In the genomic region with DNA sequence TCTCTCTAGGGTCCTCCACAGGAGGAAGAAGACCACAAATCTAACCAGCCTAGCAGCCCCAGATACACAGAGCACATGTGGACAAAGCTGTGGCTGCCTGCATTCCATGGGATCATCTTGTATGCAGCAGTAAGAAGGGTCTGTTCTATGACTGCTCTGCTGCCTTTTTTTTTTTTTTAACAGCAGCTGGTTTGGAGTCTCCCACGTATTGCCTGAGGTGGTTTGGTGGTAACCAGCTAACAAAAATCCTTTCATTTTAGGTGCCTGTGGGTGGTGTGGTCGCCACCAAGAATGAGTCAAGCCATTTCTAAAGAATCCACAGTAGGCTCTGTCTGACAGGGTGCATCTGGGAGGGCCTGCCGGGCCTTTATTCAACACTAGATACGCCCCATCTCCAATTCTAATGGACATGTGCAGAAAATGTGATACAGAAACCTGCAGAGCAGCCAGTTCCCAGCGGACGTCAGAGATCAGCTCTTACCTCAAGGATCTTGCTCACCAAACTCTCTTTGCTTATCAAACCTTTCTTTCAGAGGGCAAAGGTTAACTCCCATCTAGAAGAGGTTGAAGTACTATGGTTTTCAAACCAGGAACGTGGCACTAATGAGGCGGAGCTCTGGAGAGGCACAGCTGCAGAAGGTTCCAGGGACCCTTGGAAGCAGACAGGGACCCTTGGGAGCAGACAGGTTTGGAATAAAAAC, we compare ENCODE assay signal across 9 cellular contexts. TPM values are rescaled to one million over a fixed set of nuclear protein-coding genes. Genes with fewer than 3 reads are reported as not detected.
DNase-seq lines count a peak whose midpoint lies in the region; ATAC-seq and TF ChIP-seq lines count a peak whose summit lies in the region.
"Had no signal": no experiment of that assay in that cellular context is flagged by ENCODE, and none has a peak within 500 bp of the region (broad histone marks: within the 10 kb centered on the region; RNA-seq: fewer than 3 reads in every experiment).

No MANE protein-coding gene starts in this region.

- H3K27me3 ChIP-seq in A673 (replicated peaks; ENCODE audit: insufficient read depth, low read depth, low read length, poor library complexity), result no peaks in the 10 kb centered on the region

- H3K27ac Mint-ChIP-seq in activated CD4-positive, alpha-beta T cell treated with anti-CD3 and anti-CD28 coated beads for 36 hours, result no peak overlapping the region
- peak overlapping the region; percentile 30 for H3K27ac Mint-ChIP-seq in activated CD8-positive, alpha-beta T cell treated with anti-CD3 and anti-CD28 coated beads, Interleukin-2, amount 10 ng/mL, durations not matched to agents 7 days and 5 days
- peak overlapping the region; percentile 1 for H3K27ac Mint-ChIP-seq in stimulated activated effector memory CD8-positive, alpha-beta T cell treated with anti-CD3 and anti-CD28 coated beads, Interleukin-12 subunit alpha, Interleukin-12 subunit beta, amount 100 ng/mL, for 72 hours

- peak; percentile 91 for DNase-seq in activated CD4-positive, alpha-beta T cell treated with anti-CD3 and anti-CD28 coated beads for 36 hours
- DNase-seq in activated CD4-positive, alpha-beta T cell treated with anti-CD3 and anti-CD28 coated beads for 1 hour, result no peak
- peak; percentile 85 for DNase-seq in activated CD8-positive, alpha-beta T cell treated with anti-CD3 and anti-CD28 coated beads, Interleukin-2, amount 10 ng/mL, durations not matched to agents 7 days and 5 days
- DNase-seq in foreskin melanocyte, result peak; percentile 98
- DNase-seq in stimulated activated effector memory CD8-positive, alpha-beta T cell treated with anti-CD3 and anti-CD28 coated beads, Interleukin-12 subunit alpha, Interleukin-12 subunit beta, amount 100 ng/mL, for 72 hours (ENCODE audit: low spot score in 2 of 2), result peak; percentile 33 to 84
- no peak for DNase-seq in A673 (ENCODE audit: low spot score)
- DNase-seq: occipital lobe had no signal

- no peak overlapping the region for H3K4me3 ChIP-seq in A673 (ENCODE audit: low read depth, low read length, poor library complexity, severe bottlenecking)

- intact Hi-C loops in activated CD4-positive, alpha-beta T cell treated with anti-CD3 and anti-CD28 coated beads for 36 hours (cut with DNase I, micrococcal nuclease), result loop anchor here (1.0 to 10.0 kb wide), 4 partner anchors 34 to 1204 kb away; a partner anchor contains a TSS
- intact Hi-C loops in A673 (cut with micrococcal nuclease; ENCODE audit: unreplicated experiment), result no loop called here

- no peaks in the 10 kb centered on the region for H3K9me3 ChIP-seq in A673 (ENCODE audit: low read depth, low read length, poor library complexity, severe bottlenecking)

- peaks cover 8% of the 10 kb centered on the region for H3K9me3 Mint-ChIP-seq in activated CD4-positive, alpha-beta T cell treated with anti-CD3 and anti-CD28 coated beads for 36 hours (ENCODE audit: low read depth)
- H3K9me3 Mint-ChIP-seq in activated CD8-positive, alpha-beta T cell treated with anti-CD3 and anti-CD28 coated beads, Interleukin-2, amount 10 ng/mL, durations not matched to agents 7 days and 5 days (ENCODE audit: insufficient read depth), result peaks cover 10% of the 10 kb centered on the region
- H3K9me3 Mint-ChIP-seq in stimulated activated effector memory CD8-positive, alpha-beta T cell treated with anti-CD3 and anti-CD28 coated beads, Interleukin-12 subunit alpha, Interleukin-12 subunit beta, amount 100 ng/mL, for 72 hours, result no peaks in the 10 kb centered on the region

- no peak for TF ChIP-seq CTCF in A673 (conservative IDR thresholded peaks at IDR 0.05; ENCODE audit: low read depth, low read length)

- POLR2A ChIA-PET in activated CD4-positive, alpha-beta T cell treated with anti-CD3 and anti-CD28 coated beads for 36 hours (lab: Charles Lee), result no interaction called here
- POLR2A ChIA-PET in activated CD8-positive, alpha-beta T cell treated with anti-CD3 and anti-CD28 coated beads, Interleukin-2, amount 10 ng/mL, durations not matched to agents 7 days and 5 days (lab: Charles Lee), result interaction anchor here (0.5 kb wide), 1 partner anchor 164 kb away, joined by 3 read pairs; no protein-coding TSS in a partner anchor
- POLR2A ChIA-PET in A673 (lab: Charles Lee; ENCODE audit: low non-redundant PET), result no interaction called here

- CTCF ChIA-PET in activated CD4-positive, alpha-beta T cell treated with anti-CD3 and anti-CD28 coated beads for 36 hours (lab: Charles Lee), result interaction anchor here (0.5 to 1.6 kb wide), 4 partner anchors 11 to 24 kb away, joined by 3 to 6 read pairs (median 3); no protein-coding TSS in a partner anchor
- CTCF ChIA-PET in activated CD8-positive, alpha-beta T cell treated with anti-CD3 and anti-CD28 coated beads, Interleukin-2, amount 10 ng/mL, durations not matched to agents 7 days and 5 days (lab: Charles Lee), result interaction anchor here (1.7 to 1.8 kb wide), 2 partner anchors 19 to 20 kb away, joined by 4 read pairs; no protein-coding TSS in a partner anchor
- CTCF ChIA-PET in A673 (lab: Charles Lee), result no interaction called here

- no peak overlapping the region for H3K4me3 Mint-ChIP-seq in activated CD4-positive, alpha-beta T cell treated with anti-CD3 and anti-CD28 coated beads for 36 hours
- H3K4me3 Mint-ChIP-seq in activated CD8-positive, alpha-beta T cell treated with anti-CD3 and anti-CD28 coated beads, Interleukin-2, amount 10 ng/mL, durations not matched to agents 7 days and 5 days, result no peak overlapping the region
- peak overlapping the region; percentile 13 for H3K4me3 Mint-ChIP-seq in stimulated activated effector memory CD8-positive, alpha-beta T cell treated with anti-CD3 and anti-CD28 coated beads, Interleukin-12 subunit alpha, Interleukin-12 subunit beta, amount 100 ng/mL, for 72 hours

- no TSS peak for BruUV-seq in A673 (replicated peaks; lab: Mats Ljungman, UMichigan)

- H3K27ac ChIP-seq in A673 (ENCODE audit: low read depth, low read length, poor library complexity, severe bottlenecking), result no peak overlapping the region

- no peaks in the 10 kb centered on the region for H3K4me1 ChIP-seq in A673 (ENCODE audit: insufficient read depth, low read length, poor library complexity, severe bottlenecking)

- peaks cover 24% of the 10 kb centered on the region for H3K27me3 Mint-ChIP-seq in activated CD4-positive, alpha-beta T cell treated with anti-CD3 and anti-CD28 coated beads for 36 hours
- H3K27me3 Mint-ChIP-seq in activated CD8-positive, alpha-beta T cell treated with anti-CD3 and anti-CD28 coated beads, Interleukin-2, amount 10 ng/mL, durations not matched to agents 7 days and 5 days (ENCODE audit: low read depth), result peaks cover 33% of the 10 kb centered on the region

- H3K36me3 Mint-ChIP-seq in activated CD4-positive, alpha-beta T cell treated with anti-CD3 and anti-CD28 coated beads for 36 hours (ENCODE audit: low read depth), result peaks cover 17% of the 10 kb centered on the region
- H3K36me3 Mint-ChIP-seq in activated CD8-positive, alpha-beta T cell treated with anti-CD3 and anti-CD28 coated beads, Interleukin-2, amount 10 ng/mL, durations not matched to agents 7 days and 5 days (ENCODE audit: low read depth), result peaks cover 13% of the 10 kb centered on the region
- H3K36me3 Mint-ChIP-seq in stimulated activated effector memory CD8-positive, alpha-beta T cell treated with anti-CD3 and anti-CD28 coated beads, Interleukin-12 subunit alpha, Interleukin-12 subunit beta, amount 100 ng/mL, for 72 hours, result no peaks in the 10 kb centered on the region

- no peaks in the 10 kb centered on the region for H3K36me3 ChIP-seq in A673 (ENCODE audit: insufficient read depth, low read length, poor library complexity, severe bottlenecking)

- peak; percentile 97 for ATAC-seq in activated CD4-positive, alpha-beta T cell treated with anti-CD3 and anti-CD28 coated beads for 36 hours
- peak; percentile 87 for ATAC-seq in activated CD8-positive, alpha-beta T cell treated with anti-CD3 and anti-CD28 coated beads, Interleukin-2, amount 10 ng/mL, durations not matched to agents 7 days and 5 days
- peak; percentile 97 for ATAC-seq in stimulated activated effector memory CD8-positive, alpha-beta T cell treated with anti-CD3 and anti-CD28 coated beads, Interleukin-12 subunit alpha, Interleukin-12 subunit beta, amount 100 ng/mL, for 72 hours
- ATAC-seq in HG03025 (IDR thresholded peaks at IDR 0.05; ENCODE audit: low FRiP score, unreplicated experiment) (no peak), GM21619 (IDR thresholded peaks at IDR 0.05; ENCODE audit: unreplicated experiment) (no peak)

- H3K4me1 Mint-ChIP-seq in activated CD4-positive, alpha-beta T cell treated with anti-CD3 and anti-CD28 coated beads for 36 hours, result peaks cover 16% of the 10 kb centered on the region
- H3K4me1 Mint-ChIP-seq in activated CD8-positive, alpha-beta T cell treated with anti-CD3 and anti-CD28 coated beads, Interleukin-2, amount 10 ng/mL, durations not matched to agents 7 days and 5 days (ENCODE audit: low read depth), result peaks cover 20% of the 10 kb centered on the region
- peaks cover 19% of the 10 kb centered on the region for H3K4me1 Mint-ChIP-seq in stimulated activated effector memory CD8-positive, alpha-beta T cell treated with anti-CD3 and anti-CD28 coated beads, Interleukin-12 subunit alpha, Interleukin-12 subunit beta, amount 100 ng/mL, for 72 hours

RNA-seq across cellular contexts. Expression of a gene that starts 32.0 kb away (rescaled TPM):
- 1 to 10 TPM; 1.1 to 1.9 TPM for total RNA-seq in activated CD4-positive, alpha-beta T cell treated with anti-CD3 and anti-CD28 coated beads for 36 hours
- 1 to 10 TPM; 1.3 to 2.0 TPM for total RNA-seq in activated CD8-positive, alpha-beta T cell treated with anti-CD3 and anti-CD28 coated beads, Interleukin-2, amount 10 ng/mL, durations not matched to agents 7 days and 5 days
- total RNA-seq in A673 (2021), result 6.7 and 7.1 TPM in 2 replicates

RNA-seq across cellular contexts. Expression of a gene that starts 33.8 kb away (rescaled TPM):
- 100 to 1,000 TPM; 713 to 965 TPM for total RNA-seq in activated CD4-positive, alpha-beta T cell treated with anti-CD3 and anti-CD28 coated beads for 36 hours
- 100 to 1,000 TPM; 912 to 952 TPM for total RNA-seq in activated CD8-positive, alpha-beta T cell treated with anti-CD3 and anti-CD28 coated beads, Interleukin-2, amount 10 ng/mL, durations not matched to agents 7 days and 5 days
- total RNA-seq in A673 (2021), result 1,108 and 1,144 TPM in 2 replicates

Comparison
In these comparisons a context has a peak if more than half of its experiments do, and no peak if none do; other contexts are left out.
1. DNase-seq: peak in activated CD4-positive, alpha-beta T cell treated with anti-CD3 and anti-CD28 coated beads for 36 hours (single experiment), activated CD8-positive, alpha-beta T cell treated with anti-CD3 and anti-CD28 coated beads, Interleukin-2, amount 10 ng/mL, durations not matched to agents 7 days and 5 days (single experiment), foreskin melanocyte (single experiment) and stimulated activated effector memory CD8-positive, alpha-beta T cell treated with anti-CD3 and anti-CD28 coated beads, Interleukin-12 subunit alpha, Interleukin-12 subunit beta, amount 100 ng/mL, for 72 hours (2 of 2); none in activated CD4-positive, alpha-beta T cell treated with anti-CD3 and anti-CD28 coated beads for 1 hour (single experiment) and A673 (single experiment).
2. ATAC-seq: peak in activated CD4-positive, alpha-beta T cell treated with anti-CD3 and anti-CD28 coated beads for 36 hours (single experiment), activated CD8-positive, alpha-beta T cell treated with anti-CD3 and anti-CD28 coated beads, Interleukin-2, amount 10 ng/mL, durations not matched to agents 7 days and 5 days (single experiment) and stimulated activated effector memory CD8-positive, alpha-beta T cell treated with anti-CD3 and anti-CD28 coated beads, Interleukin-12 subunit alpha, Interleukin-12 subunit beta, amount 100 ng/mL, for 72 hours (single experiment); none in HG03025 (single experiment) and GM21619 (single experiment).